In genomic region chr14:75875958-75876357, GRCh38 we compare ENCODE assay signal across 1 cellular context.
TF ChIP-seq lines count a peak whose summit lies in the region.

No MANE protein-coding gene starts in this region.

TF ChIP-seq in K562, 482 proteins besides CTCF, POLR2A, EP300 and RAD21 (continued from another document):
- no peak for TF ChIP-seq RREB1 (CRISPR knock-in tag; IDR thresholded peaks at IDR 0.05)
- no peak for TF ChIP-seq ZBTB40 (IDR thresholded peaks at IDR 0.05)
- TF ChIP-seq ZBTB40 (CRISPR knock-in tag; IDR thresholded peaks at IDR 0.05): no peak
- peak; percentile 96 for TF ChIP-seq ZBTB1 (CRISPR knock-in tag; IDR thresholded peaks at IDR 0.05; ENCODE audit: borderline replicate concordance, low read depth)
- no peak for TF ChIP-seq FOXP4 (CRISPR knock-in tag; IDR thresholded peaks at IDR 0.05; ENCODE audit: borderline replicate concordance)
- no peak for TF ChIP-seq RFX7 (CRISPR knock-in tag; IDR thresholded peaks at IDR 0.05)
- TF ChIP-seq ZNF668 (CRISPR knock-in tag; IDR thresholded peaks at IDR 0.05): no peak
- no peak for TF ChIP-seq NBN (IDR thresholded peaks at IDR 0.05; ENCODE audit: low read depth)
- no peak for TF ChIP-seq ADNP (tag; IDR thresholded peaks at IDR 0.05)
- TF ChIP-seq SMAD3 (CRISPR knock-in tag; conservative IDR thresholded peaks at IDR 0.05): no peak
